In genomic region chr12:59595097-59595496, GRCh38 we compare ENCODE assay signal across 8 cellular contexts. TPM values are rescaled to one million over a fixed set of nuclear protein-coding genes. Genes with fewer than 3 reads are reported as not detected.
DNase-seq lines count a peak whose midpoint lies in the region; ATAC-seq and TF ChIP-seq lines count a peak whose summit lies in the region.

No MANE protein-coding gene starts in this region.

- POLR2A ChIA-PET in HCT116 (lab: Charles Lee) = interaction anchor here (1.0 to 1.2 kb wide), 3 partner anchors 10 to 198 kb away, joined by 3 to 5 read pairs (median 4); no protein-coding TSS in a partner anchor

- H3K36me3 Mint-ChIP-seq in mesothelial cell of epicardium = no peaks in the 10 kb centered on the region

- TF ChIP-seq CTCF in 22Rv1 (IDR thresholded peaks at IDR 0.05) (no peak), HCT116 (IDR thresholded peaks at IDR 0.05 in 2 of 3, conservative IDR thresholded peaks at IDR 0.05 in 1 of 3; ENCODE audit: borderline replicate concordance in 1 of 3, insufficient read depth in 1 of 3, low read depth in 2 of 3, low read length in 2 of 3) (no peak), astrocyte of the cerebellum (IDR thresholded peaks at IDR 0.05; ENCODE audit: low read depth, low read length, missing control alignments) (no peak), mesothelial cell of epicardium (IDR thresholded peaks at IDR 0.05; ENCODE audit: unreplicated experiment) (no peak)

- peaks cover 26% of the 10 kb centered on the region for H3K4me1 Mint-ChIP-seq in mesothelial cell of epicardium

- peak overlapping the region; percentile 87 for H3K4me3 Mint-ChIP-seq in mesothelial cell of epicardium

- H3K9me3 ChIP-seq in HCT116 (ENCODE audit: control insufficient read depth in 1 of 2, insufficient read depth in 1 of 2, low read depth in 1 of 2, low read length in 2 of 2) = no peaks in the 10 kb centered on the region

- TF ChIP-seq POLR2A in HCT116 (IDR thresholded peaks at IDR 0.05; ENCODE audit: borderline replicate concordance, extremely low read depth, insufficient read depth, insufficient read length) = no peak

- no peak for TF ChIP-seq RAD21 in HCT116 (IDR thresholded peaks at IDR 0.05; ENCODE audit: low read depth)

- CTCF ChIA-PET in HCT116 (lab: Charles Lee) = interaction anchor here (0.8 kb wide), 1 partner anchor 341 kb away, joined by 3 read pairs; no protein-coding TSS in a partner anchor

- no peaks in the 10 kb centered on the region for H3K79me2 ChIP-seq in HCT116 (ENCODE audit: insufficient read depth, low read length)

- H3K27ac Mint-ChIP-seq in mesothelial cell of epicardium = no peak overlapping the region

- H3K27ac ChIP-seq in 22Rv1 (peak overlapping the region; percentile 63), HCT116 (ENCODE audit: low read depth, low read length) (no peak overlapping the region)

- no peaks in the 10 kb centered on the region for H3K36me3 ChIP-seq in HCT116 (ENCODE audit: control insufficient read depth in 1 of 2, insufficient read depth in 2 of 2, low read length in 2 of 2)
- H3K36me3 ChIP-seq in H7 (replicated peaks; ENCODE audit: control insufficient read depth, insufficient read depth, low read length) = no peaks in the 10 kb centered on the region

- RAD21 ChIA-PET in HCT116 (lab: Charles Lee; ENCODE audit: low non-redundant PET in 1 of 2, low total read pairs in 2 of 2, uncharacterized antibody in 2 of 2, unreplicated experiment in 2 of 2) = no interaction called here

- no peaks in the 10 kb centered on the region for H4K20me1 ChIP-seq in HCT116 (ENCODE audit: insufficient read depth)

- H3K4me3 ChIP-seq in HCT116 (replicated peaks in 1 of 2; ENCODE audit: low read depth in 1 of 2, low read length in 2 of 2) = peak overlapping the region; percentile 66 to 76
- H3K4me3 ChIP-seq in astrocyte of the cerebellum (ENCODE audit: low read depth, low read length) = peak overlapping the region; percentile 56
- H3K4me3 ChIP-seq in H7 (ENCODE audit: insufficient read depth, low read depth, low read length) = no peak overlapping the region

- H3K27me3 ChIP-seq in HCT116 (ENCODE audit: insufficient read depth, low read length) = no peaks in the 10 kb centered on the region
- peaks cover 8% of the 10 kb centered on the region for H3K27me3 ChIP-seq in H7 (ENCODE audit: control insufficient read depth, insufficient read depth, low read length)

- H3K4me1 ChIP-seq in HCT116 (ENCODE audit: control insufficient read depth in 1 of 2, insufficient read depth in 2 of 2, low read length in 2 of 2) = peaks cover 9 to 24% of the 10 kb centered on the region in 2 experiments; a peak in 3 of 4 replicates

- no peaks in the 10 kb centered on the region for H3K9me2 ChIP-seq in HCT116 (ENCODE audit: insufficient read depth)

- H3K9ac ChIP-seq in HCT116 (ENCODE audit: low read length) = peak overlapping the region; percentile 72

- peaks cover 13% of the 10 kb centered on the region for H3K27me3 Mint-ChIP-seq in mesothelial cell of epicardium (ENCODE audit: low read depth)

- peak overlapping the region; percentile 99 for H3K4me2 ChIP-seq in HCT116 (ENCODE audit: low read length)

- H3K9me3 Mint-ChIP-seq in mesothelial cell of epicardium = no peaks in the 10 kb centered on the region

- in situ Hi-C loops in astrocyte of the cerebellum (cut with HindIII; ENCODE audit: low sequenced_read_pairs) = no loop called here

- ATAC-seq in HCT116 (no peak), HG03469 (IDR thresholded peaks at IDR 0.05; ENCODE audit: unreplicated experiment) (no peak), HG03175 (IDR thresholded peaks at IDR 0.05; ENCODE audit: unreplicated experiment) (no peak)

- H2AFZ ChIP-seq in HCT116 (ENCODE audit: low read depth, low read length, poor library complexity, severe bottlenecking) = peak overlapping the region; percentile 97

- no TSS peak for BruUV-seq in HCT116 (replicated peaks; lab: Mats Ljungman, UMichigan)

- DNase-seq in HCT116 (ENCODE audit: low read depth, low spot score) (no peak), astrocyte of the cerebellum (ENCODE audit: low read depth) (no peak), mesothelial cell of epicardium (ENCODE audit: low spot score in 2 of 2, unreplicated experiment in 2 of 2) (no peak), NCI-H2227 treated with DMSO at 0.1 percent for 48 hours (lab: John Stamatoyannopoulos, UW) (no peak), H7 (no peak)

- intact Hi-C loops in HCT116 (cut with micrococcal nuclease) = no loop called here

TF ChIP-seq in HCT116, 20 proteins besides CTCF, POLR2A, EP300 and RAD21:
- TF ChIP-seq EGR1 (IDR thresholded peaks at IDR 0.05; ENCODE audit: low read depth) (no peak), FOSL1 (IDR thresholded peaks at IDR 0.05; ENCODE audit: low read depth) (no peak), SIN3A (IDR thresholded peaks at IDR 0.05; ENCODE audit: low read depth) (no peak), ZFX (IDR thresholded peaks at IDR 0.05) (no peak), CBX3 (IDR thresholded peaks at IDR 0.05; ENCODE audit: low read depth) (no peak), TCF7L2 (IDR thresholded peaks at IDR 0.05; ENCODE audit: borderline replicate concordance, extremely low read depth, insufficient read depth, insufficient read length) (no peak), EZH2phosphoT487 (IDR thresholded peaks at IDR 0.05; ENCODE audit: borderline replicate concordance) (no peak), ELF1 (IDR thresholded peaks at IDR 0.05; ENCODE audit: borderline replicate concordance, low read depth) (no peak), ZNF274 (IDR thresholded peaks at IDR 0.05; ENCODE audit: low read depth, low read length) (no peak), SP1 (IDR thresholded peaks at IDR 0.05; ENCODE audit: low read depth) (no peak), CEBPB (IDR thresholded peaks at IDR 0.05; ENCODE audit: low read depth) (no peak), MAX (IDR thresholded peaks at IDR 0.05) (no peak), POLR2AphosphoS5 (IDR thresholded peaks at IDR 0.05; ENCODE audit: low read depth, low read length) (no peak), YY1 (IDR thresholded peaks at IDR 0.05; ENCODE audit: extremely low read depth, insufficient replicate concordance, low read depth, low read length) (no peak), SRF (IDR thresholded peaks at IDR 0.05; ENCODE audit: low read depth) (no peak)

RNA-seq across cellular contexts. Expression of gene SLC16A7, which starts 0.7 kb away (rescaled TPM):
- total RNA-seq in HCT116 (2021; ENCODE audit: unreplicated experiment) (10.0 TPM), mesothelial cell of epicardium (4.3 to 5.9 TPM (median 4.4 TPM) in 3 replicates)
- polyA plus RNA-seq in HCT116 (2012) = 0.72 and 1.9 TPM in 2 replicates
- 1.9 and 2.4 TPM in 2 replicates for total RNA-seq in H7 (2014; rRNA removed; shearing (Covaris generic))
